Comparison of ENCODE assay signal across 24 cellular contexts in the genomic region with DNA sequence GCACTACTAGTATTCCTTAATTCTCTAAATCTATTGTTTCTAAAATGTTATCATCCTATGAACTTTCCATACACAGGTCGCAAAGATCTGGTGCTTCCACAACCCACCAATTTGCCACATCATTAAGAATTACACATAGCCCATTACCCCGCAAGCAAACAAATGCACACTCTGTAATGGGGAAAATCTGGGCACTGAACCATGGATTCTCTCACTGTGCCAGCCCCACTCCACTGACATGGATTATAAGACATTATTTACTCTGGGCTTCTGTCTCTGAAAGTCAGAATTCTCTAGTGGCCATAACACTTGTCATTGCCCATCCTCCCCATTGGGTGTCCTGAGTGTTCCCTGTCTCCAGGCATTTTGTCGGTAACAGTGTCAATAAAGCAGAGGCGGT.
"Had no signal": no experiment of that assay in that cellular context is flagged by ENCODE, and none has a peak within 500 bp of the region (broad histone marks: within the 10 kb centered on the region; RNA-seq: fewer than 3 reads in every experiment).

No MANE protein-coding gene starts in this region.

- H3K27me3 Mint-ChIP-seq: activated CD4-positive, alpha-beta T cell treated with anti-CD3 and anti-CD28 coated beads, Interleukin-2, amount 10 ng/mL, durations not matched to agents 7 days and 5 days; activated naive CD8-positive, alpha-beta T cell treated with anti-CD3 and anti-CD28 coated beads, Interleukin-2, amount 50 U/mL, for 24 hours had no signal

- H3K9me3 Mint-ChIP-seq: activated CD4-positive, alpha-beta memory T cell treated with anti-CD3 and anti-CD28 coated beads, Interleukin-2, amount 10 ng/mL, durations not matched to agents 7 days and 5 days; activated CD4-positive, alpha-beta T cell treated with anti-CD3 and anti-CD28 coated beads, Interleukin-2, amount 10 ng/mL, durations not matched to agents 7 days and 5 days; activated naive CD4-positive, alpha-beta T cell treated with anti-CD3 and anti-CD28 coated beads, Interleukin-2, amount 50 U/mL, for 24 hours; activated naive CD8-positive, alpha-beta T cell treated with anti-CD3 and anti-CD28 coated beads, Interleukin-2, amount 50 U/mL, for 24 hours; activated T-helper 2 cell treated with anti-CD3 and anti-CD28 coated beads, Interferon-gamma antibody, Interleukin-2, Interleukin-4, amounts not matched to agents 10 μg/mL and 5 μg/mL and 100 μg/mL, durations not matched to agents 14 hours and 24 hours and 36 hours; endodermal cell; nephron progenitor cell had no signal

- ATAC-seq: activated CD4-positive, CD25-positive, alpha-beta regulatory T cell treated with anti-CD3 and anti-CD28 coated beads, Interleukin-2, amount 50 U/mL, for 24 hours; activated naive CD8-positive, alpha-beta T cell treated with anti-CD3 and anti-CD28 coated beads, Interleukin-2, amount 50 U/mL, for 24 hours; esophagus mucosa; left colon; right lobe of liver; stimulated activated naive CD8-positive, alpha-beta T cell treated with anti-CD3 and anti-CD28 coated beads, Interleukin-15, Interleukin-2, amounts not matched to agents 100 U/mL and 50 U/mL, for 24 hours had no signal

- DNase-seq: activated CD4-positive, alpha-beta memory T cell treated with anti-CD3 and anti-CD28 coated beads, Interleukin-2, amount 10 ng/mL, durations not matched to agents 7 days and 5 days; activated CD4-positive, alpha-beta T cell treated with anti-CD3 and anti-CD28 coated beads, Interleukin-2, amount 10 ng/mL, durations not matched to agents 7 days and 5 days; activated naive CD8-positive, alpha-beta T cell treated with anti-CD3 and anti-CD28 coated beads, Interleukin-2, amount 50 U/mL, for 24 hours; activated T-cell treated with anti-CD3 and anti-CD28 coated beads, Interleukin-2, amount 50 U/mL, for 48 hours; central memory CD4-positive, alpha-beta T cell; endodermal cell; foreskin fibroblast; head of caudate nucleus; hippocampal formation; kidney; left colon; mammary epithelial cell; nephron progenitor cell; right lobe of liver; stimulated activated CD4-positive, alpha-beta T cell treated with anti-CD3 and anti-CD28 coated beads, Interleukin-12 subunit alpha, Interleukin-12 subunit beta, amount 100 ng/mL, for 4 hours; stimulated activated CD4-positive, alpha-beta T cell treated with anti-CD3 and anti-CD28 coated beads, Interleukin-4, amount 100 ng/mL, for 1 hour; stimulated activated naive CD8-positive, alpha-beta T cell treated with anti-CD3 and anti-CD28 coated beads, Interleukin-15, Interleukin-2, amounts not matched to agents 100 U/mL and 50 U/mL, for 24 hours; testis; transverse colon; WERI-Rb-1 had no signal

- H3K36me3 Mint-ChIP-seq: activated naive CD4-positive, alpha-beta T cell treated with anti-CD3 and anti-CD28 coated beads, Interleukin-2, amount 50 U/mL, for 24 hours had no signal

- H3K4me1 Mint-ChIP-seq: activated CD4-positive, alpha-beta memory T cell treated with anti-CD3 and anti-CD28 coated beads, Interleukin-2, amount 10 ng/mL, durations not matched to agents 7 days and 5 days; activated CD4-positive, alpha-beta T cell treated with anti-CD3 and anti-CD28 coated beads, Interleukin-2, amount 10 ng/mL, durations not matched to agents 7 days and 5 days; activated naive CD4-positive, alpha-beta T cell treated with anti-CD3 and anti-CD28 coated beads, Interleukin-2, amount 50 U/mL, for 24 hours; activated naive CD8-positive, alpha-beta T cell treated with anti-CD3 and anti-CD28 coated beads, Interleukin-2, amount 50 U/mL, for 24 hours; endodermal cell; nephron progenitor cell had no signal

- H3K4me3 Mint-ChIP-seq: activated CD4-positive, alpha-beta memory T cell treated with anti-CD3 and anti-CD28 coated beads, Interleukin-2, amount 10 ng/mL, durations not matched to agents 7 days and 5 days; activated CD4-positive, alpha-beta T cell treated with anti-CD3 and anti-CD28 coated beads, Interleukin-2, amount 10 ng/mL, durations not matched to agents 7 days and 5 days; activated naive CD4-positive, alpha-beta T cell treated with anti-CD3 and anti-CD28 coated beads, Interleukin-2, amount 50 U/mL, for 24 hours; activated naive CD8-positive, alpha-beta T cell treated with anti-CD3 and anti-CD28 coated beads, Interleukin-2, amount 50 U/mL, for 24 hours; endodermal cell; nephron progenitor cell had no signal

- H3K27ac Mint-ChIP-seq: activated CD4-positive, alpha-beta memory T cell treated with anti-CD3 and anti-CD28 coated beads, Interleukin-2, amount 10 ng/mL, durations not matched to agents 7 days and 5 days; activated CD4-positive, alpha-beta T cell treated with anti-CD3 and anti-CD28 coated beads, Interleukin-2, amount 10 ng/mL, durations not matched to agents 7 days and 5 days; activated naive CD4-positive, alpha-beta T cell treated with anti-CD3 and anti-CD28 coated beads, Interleukin-2, amount 50 U/mL, for 24 hours; activated naive CD8-positive, alpha-beta T cell treated with anti-CD3 and anti-CD28 coated beads, Interleukin-2, amount 50 U/mL, for 24 hours; activated T-helper 2 cell treated with anti-CD3 and anti-CD28 coated beads, Interferon-gamma antibody, Interleukin-2, Interleukin-4, amounts not matched to agents 10 μg/mL and 5 μg/mL and 100 μg/mL, durations not matched to agents 14 hours and 24 hours and 36 hours; endodermal cell; nephron progenitor cell had no signal
